Comparison of ENCODE assay signal across 7 cellular contexts in genomic region chr4:7805533-7806079, GRCh38.
DNase-seq lines count a peak whose midpoint lies in the region; ATAC-seq and TF ChIP-seq lines count a peak whose summit lies in the region.

No MANE protein-coding gene starts in this region.

- POLR2A ChIA-PET in MCF 10A (lab: Yijun Ruan, JAX) (interaction anchor here (0.8 to 2.2 kb wide), 7 partner anchors 10 to 182 kb away, joined by 3 to 14 read pairs (median 8); no protein-coding TSS in a partner anchor), HEK293T (lab: Yijun Ruan, JAX) (no interaction called here)

- H3K4me3 Mint-ChIP-seq in MCF 10A (ENCODE audit: unreplicated experiment): peak overlapping the region; percentile 49

- ATAC-seq in esophagus mucosa: no peak

- H3K36me3 Mint-ChIP-seq in MCF 10A (ENCODE audit: insufficient read depth, unreplicated experiment): peaks cover 21% of the 10 kb centered on the region

- H3K4me1 Mint-ChIP-seq in MCF 10A (ENCODE audit: insufficient read depth, unreplicated experiment): peaks cover 17% of the 10 kb centered on the region

- H3K27me3 ChIP-seq in layer of hippocampus (ENCODE audit: control insufficient read depth, insufficient read depth, low read length) (no peaks in the 10 kb centered on the region), transverse colon (no peaks in the 10 kb centered on the region)

- no peaks in the 10 kb centered on the region for H3K9me3 Mint-ChIP-seq in MCF 10A (ENCODE audit: unreplicated experiment)

- H3K9me3 ChIP-seq in transverse colon: no peaks in the 10 kb centered on the region

- H3K27ac ChIP-seq in layer of hippocampus (ENCODE audit: low read depth, low read length) (peak overlapping the region; percentile 81), transverse colon (peak overlapping the region; percentile 66 to 85 (median 81))

- TF ChIP-seq EP300 in transverse colon (IDR thresholded peaks at IDR 0.05; ENCODE audit: low read depth): no peak

- no peak for TF ChIP-seq POLR2A in transverse colon (IDR thresholded peaks at IDR 0.05)

- CTCF ChIA-PET in MCF 10A (lab: Yijun Ruan, JAX) (interaction anchor here (0.7 to 9.1 kb wide), 12 partner anchors 9 to 371 kb away, joined by 3 to 183 read pairs (median 8); partner anchors contain the start of gene AFAP1), HEK293T (lab: Yijun Ruan, JAX) (interaction anchor here (2.4 to 3.3 kb wide), 2 partner anchors 39 to 181 kb away, joined by 18 to 19 read pairs; no protein-coding TSS in a partner anchor)

- peaks cover 8 to 55% (median 28%) of the 10 kb centered on the region in 4 donors for H3K4me1 ChIP-seq in transverse colon

- 37 to 74% methylated on average over 6 to 11 of the region's 11 CpGs for WGBS in transverse colon (ENCODE audit: low coverage in 1 of 2), 2 donors

- intact Hi-C loops in MCF 10A (cut with micrococcal nuclease): loop anchor here (10.0 kb wide), 1 partner anchor 379 kb away; no protein-coding TSS in a partner anchor
- intact Hi-C loops in transverse colon (cut with DNase I; ENCODE audit: low total_unique reads): loop anchor here (2.0 to 5.0 kb wide), 2 partner anchors 67 to 181 kb away; no protein-coding TSS in a partner anchor

- H3K4me3 ChIP-seq in transverse colon: no peak overlapping the region

- BruUV-seq in MCF 10A (replicated peaks; lab: Mats Ljungman, UMichigan): no TSS peak

- in situ Hi-C loops in transverse colon (cut with MboI; ENCODE audit: low pct_ligation_motif_present in 1 of 4, low pct_unique_long_range_greater_than_20kb in 1 of 4, low sequenced_read_pairs in 3 of 4): loop anchor here in 2 of 4 donors (10.0 kb wide), 1 partner anchor 179 kb away; no protein-coding TSS in a partner anchor

- no peaks in the 10 kb centered on the region for H3K27me3 Mint-ChIP-seq in MCF 10A (ENCODE audit: insufficient read depth, unreplicated experiment)

- peak overlapping the region; percentile 74 for H3K27ac Mint-ChIP-seq in MCF 10A (ENCODE audit: low read depth, unreplicated experiment)

- TF ChIP-seq CTCF in MCF 10A (IDR thresholded peaks at IDR 0.05; ENCODE audit: unreplicated experiment) (no peak), transverse colon (IDR thresholded peaks at IDR 0.05) (no peak)

- peaks cover 0 to 4% (median 1%) of the 10 kb centered on the region in 4 donors for H3K36me3 ChIP-seq in transverse colon

- DNase-seq in LoVo (ENCODE audit: low spot score) (peak; percentile 32), MCF 10A (ENCODE audit: unreplicated experiment) (peak; percentile 94), transverse colon (no peak), HEK293T (ENCODE audit: extremely low spot score) (no peak)
- no peak for DNase-seq in activated CD4-positive, alpha-beta T cell treated with anti-CD3 and anti-CD28 coated beads for 48 hours

TF ChIP-seq in HEK293T, 16 proteins besides CTCF, POLR2A, EP300 and RAD21:
- TF ChIP-seq LEF1 (IDR thresholded peaks at IDR 0.05; ENCODE audit: borderline replicate concordance) (no peak), SUZ12 (IDR thresholded peaks at IDR 0.05) (no peak), HDGF (IDR thresholded peaks at IDR 0.05; ENCODE audit: borderline replicate concordance) (no peak)

Comparison
In these comparisons a context has a peak if more than half of its experiments do, and no peak if none do; other contexts are left out.
1. DNase-seq: peak in LoVo (single experiment) and MCF 10A (single experiment); none in transverse colon (single experiment), HEK293T (single experiment) and activated CD4-positive, alpha-beta T cell treated with anti-CD3 and anti-CD28 coated beads for 48 hours (single experiment).